ENCODE assay signal across 1 cellular context in the genomic region with DNA sequence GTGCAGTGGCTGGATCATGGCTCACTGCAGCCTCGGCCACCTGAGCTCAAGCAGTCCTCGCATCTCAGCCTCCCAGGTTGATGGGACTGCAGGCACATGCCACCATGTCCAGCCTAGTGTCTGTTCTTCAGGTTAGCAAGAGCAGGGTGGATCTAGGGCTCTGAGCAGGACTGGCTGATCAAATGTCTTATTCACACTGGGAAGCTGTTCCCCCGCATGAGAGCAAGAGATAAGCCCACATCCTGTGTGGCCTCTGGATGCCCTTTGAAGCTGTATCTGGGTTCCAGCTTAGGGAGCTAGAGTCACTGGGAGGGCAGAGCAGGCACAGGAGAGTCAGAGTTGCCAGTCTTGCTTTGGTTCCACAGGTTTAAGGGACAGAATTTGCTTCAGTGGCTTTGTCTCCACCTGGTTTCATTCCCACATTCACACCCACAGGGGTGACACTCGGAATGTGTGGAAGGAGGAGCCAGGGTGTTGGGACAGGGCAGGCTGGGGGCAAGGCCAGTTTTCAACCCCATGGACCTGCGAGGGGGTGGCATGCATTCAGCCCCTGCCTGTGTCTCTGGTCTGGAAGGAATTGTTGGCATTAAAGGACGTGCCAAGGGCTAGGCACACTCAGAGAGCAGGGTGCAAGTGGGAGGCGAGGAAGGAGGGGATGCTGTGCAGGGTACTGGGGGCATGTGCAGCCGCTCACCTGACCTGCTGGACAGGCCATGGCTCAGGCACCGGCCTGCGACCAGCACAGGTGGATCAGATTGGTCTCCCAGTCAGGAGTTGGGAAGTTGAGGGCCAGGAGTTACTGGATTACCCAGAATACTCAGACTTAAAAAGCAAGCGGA.
TF ChIP-seq lines count a peak whose summit lies in the region.

No MANE protein-coding gene starts in this region.

TF ChIP-seq in SK-N-SH treated with all-trans-retinoic acid at 6 μM for 48 hours, 23 proteins besides CTCF, POLR2A, EP300 and RAD21 (continued from another document):
- TF ChIP-seq ZC3H10 (CRISPR knock-in tag; IDR thresholded peaks at IDR 0.05) (no peak), ZNF70 (CRISPR knock-in tag; IDR thresholded peaks at IDR 0.05) (no peak), RARB (CRISPR knock-in tag; IDR thresholded peaks at IDR 0.05) (no peak), GLIS3 (CRISPR knock-in tag; IDR thresholded peaks at IDR 0.05) (no peak)
